Comparison of ENCODE assay signal across 17 cellular contexts in the genomic region with DNA sequence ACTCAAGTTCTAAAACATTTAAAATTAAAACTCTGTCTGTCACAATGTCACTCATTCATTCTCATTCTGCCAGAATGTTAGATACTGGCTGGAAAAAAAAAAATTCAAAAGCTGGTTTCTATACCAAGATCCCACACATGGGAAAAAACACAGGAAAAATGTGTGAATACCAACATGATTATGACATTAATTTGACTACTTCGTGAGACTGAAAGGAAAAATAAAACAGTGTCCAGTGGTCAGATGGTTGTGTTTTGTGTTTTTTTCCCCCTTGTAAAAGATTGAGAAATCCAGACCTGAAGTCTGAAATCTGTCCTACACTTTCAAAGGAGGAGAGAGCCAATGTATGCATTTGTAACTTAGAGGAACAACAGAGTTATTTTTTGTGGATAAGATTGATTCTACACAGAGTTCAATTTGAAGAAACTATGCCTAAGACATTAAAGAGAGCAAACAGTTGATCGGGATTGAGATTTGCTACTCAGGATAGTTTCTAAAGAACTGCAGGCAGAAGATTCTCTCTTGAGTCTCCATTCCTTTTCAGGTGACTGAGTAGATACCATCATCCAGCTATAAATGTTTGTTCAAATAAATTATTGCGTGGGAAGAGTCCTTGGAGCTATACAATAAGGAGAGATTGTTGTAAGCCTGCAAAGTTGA. TPM values are rescaled to one million over a fixed set of nuclear protein-coding genes. Genes with fewer than 3 reads are reported as not detected.
"Had no signal": no experiment of that assay in that cellular context is flagged by ENCODE, and none has a peak within 500 bp of the region (broad histone marks: within the 10 kb centered on the region; RNA-seq: fewer than 3 reads in every experiment).

No MANE protein-coding gene starts in this region.

- H3K27me3 ChIP-seq: cardiac muscle cell, foreskin keratinocyte, pancreas, stomach had no signal

- DNase-seq: activated CD4-positive, alpha-beta memory T cell treated with anti-CD3 and anti-CD28 coated beads, Interleukin-2, amount 10 ng/mL, durations not matched to agents 7 days and 5 days; activated gamma-delta T cell treated with Interleukin-2 at 50 U/mL for 16 hours; activated T-cell treated with anti-CD3 and anti-CD28 coated beads, Interleukin-2, amount 50 U/mL, for 72 hours; effector memory CD8-positive, alpha-beta T cell; foreskin keratinocyte; immature natural killer cell; left cardiac atrium; mammary epithelial cell; pancreas; stimulated activated CD4-positive, alpha-beta T cell treated with anti-CD3 and anti-CD28 coated beads, Interleukin-15, amount 100 ng/mL, for 24 hours; stimulated activated CD4-positive, alpha-beta T cell treated with anti-CD3 and anti-CD28 coated beads, Interleukin-4, amount 100 ng/mL, for 24 hours; stomach; SW 1271; T-helper 9 cell had no signal

- H3K36me3 ChIP-seq: cardiac muscle cell, pancreas, stomach, thoracic aorta had no signal

- H3K27ac ChIP-seq: cardiac muscle cell, epithelial cell of prostate, foreskin keratinocyte, pancreas, stomach, thoracic aorta had no signal

- ATAC-seq: activated T-cell treated with anti-CD3 and anti-CD28 coated beads, Interleukin-2, amount 50 U/mL, for 72 hours; effector memory CD8-positive, alpha-beta T cell; foreskin keratinocyte; left cardiac atrium; pancreas had no signal

- H3K4me1 ChIP-seq: pancreas, stomach had no signal

- H3K4me3 ChIP-seq: cardiac muscle cell, pancreas, stomach, thoracic aorta had no signal

- H3K9me3 ChIP-seq: pancreas, stomach, thoracic aorta had no signal

RNA-seq across cellular contexts. Expression of gene TXLNB, which starts 39.2 kb away (rescaled TPM):
- total RNA-seq: foreskin keratinocyte, mammary epithelial cell had no signal
- polyA plus RNA-seq: foreskin keratinocyte, mammary epithelial cell had no signal
